17 cellular contexts compared by ENCODE assay signal in the genomic region with DNA sequence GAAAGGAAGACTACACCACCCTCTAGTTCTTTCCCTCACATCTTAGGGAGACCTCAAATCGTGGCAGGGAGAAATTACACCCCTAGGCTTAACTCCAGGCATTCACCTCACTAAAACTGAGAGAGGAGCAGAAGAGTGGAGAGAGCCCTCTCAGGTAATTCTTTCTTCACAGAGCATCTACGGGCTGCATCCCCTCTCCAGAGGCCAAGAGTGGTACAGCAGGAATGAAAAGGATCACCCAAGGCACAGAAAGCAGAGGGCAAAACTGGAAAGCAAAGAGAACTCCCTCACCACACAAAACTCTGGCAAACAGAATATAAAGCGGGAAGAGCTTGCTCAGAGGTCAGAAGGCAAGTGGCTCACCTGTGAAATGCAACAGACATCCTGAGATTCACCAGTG.
A peak's percentile ranks its signal among the peaks of the same experiment; 100 is the strongest.
DNase-seq lines count a peak whose midpoint lies in the region; ATAC-seq and TF ChIP-seq lines count a peak whose summit lies in the region.
"Had no signal": no experiment of that assay in that cellular context is flagged by ENCODE, and none has a peak within 500 bp of the region (broad histone marks: within the 10 kb centered on the region; RNA-seq: fewer than 3 reads in every experiment).

No MANE protein-coding gene starts in this region.

- no peaks in the 10 kb centered on the region for H3F3A ChIP-seq in GM23338 (replicated peaks; ENCODE audit: low read depth)
- peaks cover 15% of the 10 kb centered on the region for H3F3A ChIP-seq in neural progenitor cell (ENCODE audit: low read depth)

- no peak overlapping the region for H3K4me2 ChIP-seq in GM23338
- H3K4me2 ChIP-seq in neural progenitor cell = no peak overlapping the region
- no peak overlapping the region for H3K4me2 ChIP-seq in osteoblast (ENCODE audit: insufficient read depth, low read length)
- H3K4me2 ChIP-seq: BLaER1 had no signal

- H3K79me2 ChIP-seq in GM23338 (replicated peaks; ENCODE audit: insufficient read depth) = no peaks in the 10 kb centered on the region
- no peaks in the 10 kb centered on the region for H3K79me2 ChIP-seq in neural progenitor cell (ENCODE audit: low read depth)
- no peaks in the 10 kb centered on the region for H3K79me2 ChIP-seq in osteoblast (ENCODE audit: insufficient read depth, low read length)

- POLR2A ChIA-PET in WTC11 (lab: Charles Lee) = no interaction called here

- H3K4me3 Mint-ChIP-seq in GM23338 = no peak overlapping the region
- H3K4me3 Mint-ChIP-seq in WTC11 = no peak overlapping the region
- no peak overlapping the region for H3K4me3 Mint-ChIP-seq in neural progenitor cell
- H3K4me3 Mint-ChIP-seq: CD14-positive monocyte; CD4-positive, alpha-beta memory T cell had no signal

- no peak overlapping the region for H3K27ac ChIP-seq in GM23338 (ENCODE audit: low read depth)
- H3K27ac ChIP-seq in foreskin keratinocyte = no peak overlapping the region
- no peak overlapping the region for H3K27ac ChIP-seq in neural progenitor cell
- no peak overlapping the region for H3K27ac ChIP-seq in osteoblast (ENCODE audit: low read depth, low read length)
- H3K27ac ChIP-seq: BLaER1, HL-60 had no signal

- no peaks in the 10 kb centered on the region for H3K27me3 ChIP-seq in GM23338 (ENCODE audit: insufficient read depth)
- no peaks in the 10 kb centered on the region for H3K27me3 ChIP-seq in foreskin keratinocyte
- H3K27me3 ChIP-seq in neural progenitor cell = no peaks in the 10 kb centered on the region
- H3K27me3 ChIP-seq in osteoblast (ENCODE audit: insufficient read depth, low read length) = no peaks in the 10 kb centered on the region
- H3K27me3 ChIP-seq: BLaER1 had no signal

- CTCF ChIA-PET in WTC11 (lab: Charles Lee) = no interaction called here

- TF ChIP-seq CTCF in GM23338 (conservative IDR thresholded peaks at IDR 0.05; ENCODE audit: low read depth in 2 of 2) = peak in 1 of 2 experiments; percentile 16; a peak in 1 of 4 replicates
- TF ChIP-seq CTCF in WTC11 (IDR thresholded peaks at IDR 0.05) = no peak
- TF ChIP-seq CTCF in foreskin keratinocyte (conservative IDR thresholded peaks at IDR 0.05) = no peak
- no peak for TF ChIP-seq CTCF in neural progenitor cell (IDR thresholded peaks at IDR 0.05)
- TF ChIP-seq CTCF in osteoblast (IDR thresholded peaks at IDR 0.05; ENCODE audit: extremely low read depth, low read depth, low read length) = no peak

- H2AFZ ChIP-seq in GM23338 (peak overlapping the region; percentile 40; the same call in 1 of the 2 replicates), neural progenitor cell (replicated peaks) (peak overlapping the region; percentile 28), osteoblast (ENCODE audit: low read length) (no peak overlapping the region)

- H3K9me3 ChIP-seq in neural progenitor cell (ENCODE audit: low read depth) (no peaks in the 10 kb centered on the region), osteoblast (ENCODE audit: low read depth, low read length) (no peaks in the 10 kb centered on the region)
- H3K9me3 ChIP-seq: BLaER1, HAP-1 had no signal

- H3K9me3 Mint-ChIP-seq in GM23338 = no peaks in the 10 kb centered on the region; the same call in 2 of the 3 replicates
- H3K9me3 Mint-ChIP-seq in WTC11 = no peaks in the 10 kb centered on the region
- H3K9me3 Mint-ChIP-seq in neural progenitor cell = peaks cover 20% of the 10 kb centered on the region
- H3K9me3 Mint-ChIP-seq: CD4-positive, alpha-beta memory T cell had no signal

- no peak overlapping the region for H3K27ac Mint-ChIP-seq in GM23338
- no peak overlapping the region for H3K27ac Mint-ChIP-seq in WTC11
- peak overlapping the region; percentile 37 for H3K27ac Mint-ChIP-seq in neural progenitor cell
- H3K27ac Mint-ChIP-seq: CD14-positive monocyte had no signal

- no peaks in the 10 kb centered on the region for H3K27me3 Mint-ChIP-seq in GM23338 (ENCODE audit: insufficient read depth, low read depth, poor library complexity)
- H3K27me3 Mint-ChIP-seq in WTC11 (ENCODE audit: low read depth) = no peaks in the 10 kb centered on the region
- H3K27me3 Mint-ChIP-seq in neural progenitor cell (ENCODE audit: insufficient read depth, low read depth) = no peaks in the 10 kb centered on the region
- H3K27me3 Mint-ChIP-seq: CD4-positive, alpha-beta memory T cell had no signal

- H3K4me1 ChIP-seq in GM23338 (ENCODE audit: insufficient read depth) (no peaks in the 10 kb centered on the region), foreskin keratinocyte (peaks cover 6% of the 10 kb centered on the region), neural progenitor cell (peaks cover 17% of the 10 kb centered on the region), osteoblast (ENCODE audit: insufficient read depth, low read length) (peaks cover 8% of the 10 kb centered on the region)
- H3K4me1 ChIP-seq: BLaER1, HAP-1 had no signal

- H4K20me1 ChIP-seq in GM23338 (replicated peaks; ENCODE audit: insufficient read depth) (no peaks in the 10 kb centered on the region), neural progenitor cell (ENCODE audit: low read depth) (no peaks in the 10 kb centered on the region), osteoblast (ENCODE audit: insufficient read depth, low read length) (no peaks in the 10 kb centered on the region)
- H4K20me1 ChIP-seq: BLaER1 had no signal

- H3K4me1 Mint-ChIP-seq in GM23338 = peaks cover 6% of the 10 kb centered on the region; the same call in 2 of the 3 replicates
- peaks cover 6% of the 10 kb centered on the region; the same call in 1 of the 2 replicates for H3K4me1 Mint-ChIP-seq in WTC11
- peaks cover 10% of the 10 kb centered on the region for H3K4me1 Mint-ChIP-seq in neural progenitor cell
- H3K4me1 Mint-ChIP-seq: CD14-positive monocyte; CD4-positive, alpha-beta memory T cell had no signal

- peak; percentile 23 for DNase-seq in GM23338 (ENCODE audit: low spot score)
- DNase-seq in WTC11 (ENCODE audit: low spot score) = no peak
- no peak for DNase-seq in foreskin keratinocyte
- no peak for DNase-seq in neural progenitor cell (ENCODE audit: low spot score)
- DNase-seq in osteoblast (ENCODE audit: insufficient read length, low spot score, missing footprints) = no peak
- no peak for DNase-seq in activated naive CD4-positive, alpha-beta T cell (lab: John Stamatoyannopoulos, UW)
- no peak for DNase-seq in cortex of kidney (lab: John Stamatoyannopoulos, UW)
- DNase-seq: 8988T; CD4-positive, alpha-beta memory T cell; DMS153; DMS79; GDM1; GOT3 had no signal

- no peak overlapping the region for H3K9ac ChIP-seq in neural progenitor cell
- H3K9ac ChIP-seq: BLaER1 had no signal

- no peaks in the 10 kb centered on the region for H3K9me2 ChIP-seq in GM23338 (ENCODE audit: insufficient read depth)

- H3K4me3 ChIP-seq in GM23338 (no peak overlapping the region), neural progenitor cell (no peak overlapping the region), osteoblast (ENCODE audit: insufficient read depth, low read length) (no peak overlapping the region)
- H3K4me3 ChIP-seq: BLaER1, HAP-1 had no signal

- H3K36me3 ChIP-seq in GM23338 (ENCODE audit: insufficient read depth) (no peaks in the 10 kb centered on the region), neural progenitor cell (no peaks in the 10 kb centered on the region), osteoblast (ENCODE audit: insufficient read depth, low read length) (no peaks in the 10 kb centered on the region)
- H3K36me3 ChIP-seq: BLaER1, HAP-1 had no signal

- no peaks in the 10 kb centered on the region for H3K36me3 Mint-ChIP-seq in GM23338 (ENCODE audit: low read depth)
- no peaks in the 10 kb centered on the region for H3K36me3 Mint-ChIP-seq in WTC11
- peaks cover 5% of the 10 kb centered on the region for H3K36me3 Mint-ChIP-seq in neural progenitor cell
- H3K36me3 Mint-ChIP-seq: CD14-positive monocyte; CD4-positive, alpha-beta memory T cell had no signal

- ATAC-seq in GM23338 (peak; percentile 87), WTC11 (peak; percentile 90), foreskin keratinocyte (peak; percentile 8)

TF ChIP-seq in GM23338, 12 proteins besides CTCF, POLR2A, EP300 and RAD21:
- TF ChIP-seq ZNF114 (CRISPR knock-in tag; IDR thresholded peaks at IDR 0.05) (no peak), JUNB (IDR thresholded peaks at IDR 0.05; ENCODE audit: unreplicated experiment) (no peak)
- TF ChIP-seq, protein P1, sequence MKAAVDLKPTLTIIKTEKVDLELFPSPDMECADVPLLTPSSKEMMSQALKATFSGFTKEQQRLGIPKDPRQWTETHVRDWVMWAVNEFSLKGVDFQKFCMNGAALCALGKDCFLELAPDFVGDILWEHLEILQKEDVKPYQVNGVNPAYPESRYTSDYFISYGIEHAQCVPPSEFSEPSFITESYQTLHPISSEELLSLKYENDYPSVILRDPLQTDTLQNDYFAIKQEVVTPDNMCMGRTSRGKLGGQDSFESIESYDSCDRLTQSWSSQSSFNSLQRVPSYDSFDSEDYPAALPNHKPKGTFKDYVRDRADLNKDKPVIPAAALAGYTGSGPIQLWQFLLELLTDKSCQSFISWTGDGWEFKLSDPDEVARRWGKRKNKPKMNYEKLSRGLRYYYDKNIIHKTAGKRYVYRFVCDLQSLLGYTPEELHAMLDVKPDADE (IDR thresholded peaks at IDR 0.05) = no peak

TF ChIP-seq in WTC11, 78 proteins besides CTCF, POLR2A, EP300 and RAD21 (continues in another document):
- TF ChIP-seq HMGA2 (CRISPR knock-in tag; IDR thresholded peaks at IDR 0.05) (no peak), OVOL2 (CRISPR knock-in tag; IDR thresholded peaks at IDR 0.05; ENCODE audit: borderline replicate concordance) (no peak), ZNF121 (CRISPR knock-in tag; IDR thresholded peaks at IDR 0.05) (no peak), NFYB (CRISPR knock-in tag; conservative IDR thresholded peaks at IDR 0.05; ENCODE audit: low read depth) (no peak), EMX1 (CRISPR knock-in tag; IDR thresholded peaks at IDR 0.05) (no peak), KAT7 (CRISPR knock-in tag; IDR thresholded peaks at IDR 0.05; ENCODE audit: borderline replicate concordance) (no peak), SOX15 (CRISPR knock-in tag; IDR thresholded peaks at IDR 0.05) (no peak), IRF2 (CRISPR knock-in tag; IDR thresholded peaks at IDR 0.05; ENCODE audit: borderline replicate concordance, low read depth) (no peak), JAZF1 (CRISPR knock-in tag; IDR thresholded peaks at IDR 0.05) (no peak), ETV6 (CRISPR knock-in tag; IDR thresholded peaks at IDR 0.05) (no peak), NFATC4 (CRISPR knock-in tag; IDR thresholded peaks at IDR 0.05) (no peak)
- TF ChIP-seq, protein P2, sequence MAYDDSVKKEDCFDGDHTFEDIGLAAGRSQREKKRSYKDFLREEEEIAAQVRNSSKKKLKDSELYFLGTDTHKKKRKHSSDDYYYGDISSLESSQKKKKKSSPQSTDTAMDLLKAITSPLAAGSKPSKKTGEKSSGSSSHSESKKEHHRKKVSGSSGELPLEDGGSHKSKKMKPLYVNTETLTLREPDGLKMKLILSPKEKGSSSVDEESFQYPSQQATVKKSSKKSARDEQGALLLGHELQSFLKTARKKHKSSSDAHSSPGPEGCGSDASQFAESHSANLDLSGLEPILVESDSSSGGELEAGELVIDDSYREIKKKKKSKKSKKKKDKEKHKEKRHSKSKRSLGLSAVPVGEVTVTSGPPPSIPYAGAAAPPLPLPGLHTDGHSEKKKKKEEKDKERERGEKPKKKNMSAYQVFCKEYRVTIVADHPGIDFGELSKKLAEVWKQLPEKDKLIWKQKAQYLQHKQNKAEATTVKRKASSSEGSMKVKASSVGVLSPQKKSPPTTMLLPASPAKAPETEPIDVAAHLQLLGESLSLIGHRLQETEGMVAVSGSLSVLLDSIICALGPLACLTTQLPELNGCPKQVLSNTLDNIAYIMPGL (CRISPR knock-in tag; IDR thresholded peaks at IDR 0.05) = no peak

Comparison
In these comparisons a context has a peak if more than half of its experiments do, and no peak if none do; other contexts are left out.
1. ATAC-seq: peak in every context shown above with its lines; median percentile 90 in WTC11; 87 in GM23338; 8 in foreskin keratinocyte.